Comparison of ENCODE assay signal across 15 cellular contexts in genomic region chr12:108797677-108798076, GRCh38. TPM values are rescaled to one million over a fixed set of nuclear protein-coding genes. Genes with fewer than 3 reads are reported as not detected.
A peak's percentile ranks its signal among the peaks of the same experiment; 100 is the strongest.
DNase-seq lines count a peak whose midpoint lies in the region; FAIRE-seq and TF ChIP-seq lines count a peak whose summit lies in the region.
"Had no signal": no experiment of that assay in that cellular context is flagged by ENCODE, and none has a peak within 500 bp of the region (broad histone marks: within the 10 kb centered on the region; RNA-seq: fewer than 3 reads in every experiment).

No MANE protein-coding gene starts in this region.

- no peak for TF ChIP-seq EP300 in transverse colon (IDR thresholded peaks at IDR 0.05; ENCODE audit: low read depth)

- TF ChIP-seq CTCF in RWPE1 (conservative IDR thresholded peaks at IDR 0.05; ENCODE audit: low read depth) (no peak), dorsolateral prefrontal cortex (IDR thresholded peaks at IDR 0.05 in 54 of 56, conservative IDR thresholded peaks at IDR 0.05 in 2 of 56; ENCODE audit: low read depth in 1 of 56, partially characterized antibody in 56 of 56) (no peak), transverse colon (IDR thresholded peaks at IDR 0.05) (no peak)

- POLR2A ChIA-PET in RWPE1 (lab: Yijun Ruan, JAX; ENCODE audit: low non-redundant PET), result no interaction called here

- H3K9me3 ChIP-seq in muscle layer of colon (ENCODE audit: low read length) (no peaks in the 10 kb centered on the region), transverse colon (no peaks in the 10 kb centered on the region)

- H3K27me3 ChIP-seq in dorsolateral prefrontal cortex (no peaks in the 10 kb centered on the region), muscle layer of colon (ENCODE audit: control insufficient read depth in 1 of 2, insufficient read depth in 2 of 2, low read length in 2 of 2) (no peaks in the 10 kb centered on the region), transverse colon (no peaks in the 10 kb centered on the region)

- H3K27ac ChIP-seq in RWPE1, result peak overlapping the region; percentile 68
- peak overlapping the region in 53 of 59 donors; percentile 12 to 93 (median 82) for H3K27ac ChIP-seq in dorsolateral prefrontal cortex
- peak overlapping the region; percentile 35 for H3K27ac ChIP-seq in muscle layer of colon (ENCODE audit: low read depth, low read length)
- peak overlapping the region; percentile 80 to 93 (median 88) for H3K27ac ChIP-seq in transverse colon

- no peak overlapping the region for H3K9ac ChIP-seq in muscle layer of colon (ENCODE audit: low read length)

- no peak for TF ChIP-seq POLR2A in transverse colon (IDR thresholded peaks at IDR 0.05)

- H3K4me1 ChIP-seq in muscle layer of colon (ENCODE audit: insufficient read depth, low read length), result peaks cover 75% of the 10 kb centered on the region
- peaks cover 7 to 32% (median 19%) of the 10 kb centered on the region in 4 donors for H3K4me1 ChIP-seq in transverse colon

- 94% methylated on average over 3 of the region's 3 CpGs; no CpG with 5 or more reads in 1 of the 2 donors for WGBS in transverse colon (ENCODE audit: low coverage in 1 of 2), 2 donors

- no peak for FAIRE-seq in frontal cortex (lab: Jason Lieb, UNC)
- FAIRE-seq: D721Med had no signal

- H3K4me3 ChIP-seq in dorsolateral prefrontal cortex (no peak overlapping the region), muscle layer of colon (ENCODE audit: low read depth in 1 of 2, low read length in 2 of 2) (no peak overlapping the region), transverse colon (no peak overlapping the region)

- DNase-seq in RWPE1 (ENCODE audit: low spot score) (no peak), dorsolateral prefrontal cortex (peak in 3 of 10 donors; percentile 32 to 56 (median 34)), transverse colon (no peak), frontal cortex (ENCODE audit: low spot score in 2 of 2) (no peak), HT-29 (ENCODE audit: low spot score) (no peak), occipital lobe (lab: John Stamatoyannopoulos, UW) (no peak)
- DNase-seq: CD8-positive, alpha-beta T cell; DMS79; KG1; NCI-H1436 treated with DMSO at 0.1 percent for 48 hours; NCI-H2029 treated with DMSO at 0.1 percent for 48 hours; NCI-H510A; NCI-H774 had no signal

- in situ Hi-C loops in transverse colon (cut with MboI; ENCODE audit: low pct_ligation_motif_present in 1 of 4, low pct_unique_long_range_greater_than_20kb in 1 of 4, low sequenced_read_pairs in 3 of 4), result no loop called here

- H3K36me3 ChIP-seq in muscle layer of colon (ENCODE audit: insufficient read depth, low read length) (peaks cover 32% of the 10 kb centered on the region), transverse colon (peaks cover 0 to 23% (median 5%) of the 10 kb centered on the region in 4 donors)

- intact Hi-C loops in dorsolateral prefrontal cortex (cut with DNase I) (no loop called here), transverse colon (cut with DNase I; ENCODE audit: low total_unique reads) (loop anchor here (2.0 kb wide), 1 partner anchor 67 kb away; the partner anchor contains the start of gene CORO1C)

- CTCF ChIA-PET in RWPE1 (lab: Yijun Ruan, JAX), result no interaction called here

RNA-seq across cellular contexts. Expression of gene SSH1, which starts 59.7 kb away (rescaled TPM):
- 10 to 100 TPM; 28.6 to 59.1 (median 46.8) TPM for total RNA-seq in dorsolateral prefrontal cortex
- 10 to 100 TPM; 15.0 to 39.0 (median 18.9) TPM for total RNA-seq in transverse colon
- 4.1 TPM for total RNA-seq in frontal cortex
- total RNA-seq in HT-29 (2014; rRNA removed; shearing (Covaris generic)), result 10.4 and 13.1 TPM in 2 replicates
- 7.5 TPM for total RNA-seq in occipital lobe

Comparison
In these comparisons a context has a peak if more than half of its experiments do, and no peak if none do; other contexts are left out.
1. H3K27ac ChIP-seq: peak in every context shown above with its lines; median percentile 88 in transverse colon; 82 in dorsolateral prefrontal cortex; 68 in RWPE1; 35 in muscle layer of colon.